Comparison of ENCODE assay signal across 21 cellular contexts in the genomic region with DNA sequence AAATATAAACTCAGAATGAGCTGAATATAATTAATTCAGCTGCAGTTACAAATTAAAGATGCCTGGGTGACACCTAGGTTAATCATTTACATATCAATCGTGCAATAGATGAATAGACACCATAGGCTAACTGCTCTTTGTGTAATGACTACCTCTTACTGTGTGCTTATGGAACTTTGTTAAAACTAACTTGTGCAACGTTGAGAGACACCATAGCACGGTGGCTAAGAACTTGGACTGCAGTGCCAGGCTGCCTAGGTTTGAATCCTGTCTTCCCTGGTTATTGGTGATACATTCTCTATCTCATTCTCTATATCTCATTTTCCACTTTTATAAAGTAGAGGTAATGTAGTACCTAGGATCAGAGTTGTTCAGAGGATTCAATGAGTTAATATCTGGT.
"Had no signal": no experiment of that assay in that cellular context is flagged by ENCODE, and none has a peak within 500 bp of the region (broad histone marks: within the 10 kb centered on the region; RNA-seq: fewer than 3 reads in every experiment).

No MANE protein-coding gene starts in this region.

- ATAC-seq: activated T-cell treated with anti-CD3 and anti-CD28 coated beads, Interleukin-2, amount 50 U/mL, for 72 hours; esophagus mucosa; gastrocnemius medialis; heart left ventricle; lower lobe of right lung; natural killer cell treated with Interleukin-12 subunit alpha and Interleukin-12 subunit beta and Interleukin-15 and Interleukin-18, amount 100 ng/mL, for 72 hours; stimulated activated naive CD8-positive, alpha-beta T cell treated with anti-CD3 and anti-CD28 coated beads, Interleukin-15, Interleukin-2, amounts not matched to agents 100 U/mL and 50 U/mL, for 24 hours had no signal

- H3K27me3 ChIP-seq: ascending aorta, breast epithelium, gastrocnemius medialis, heart left ventricle, transverse colon, uterus had no signal

- H3K36me3 ChIP-seq: ascending aorta, breast epithelium, heart left ventricle, lower lobe of right lung, transverse colon, uterus, WERI-Rb-1 had no signal

- DNase-seq: activated CD4-positive, alpha-beta T cell treated with anti-CD3 and anti-CD28 coated beads, Interleukin-2, amount 50 U/mL, for 4 hours; activated effector memory CD4-positive, alpha-beta T cell treated with anti-CD3 and anti-CD28 coated beads, Interleukin-2, amount 50 U/mL, for 16 hours; activated naive CD4-positive, alpha-beta T cell treated with anti-CD3 and anti-CD28 coated beads, Interleukin-2, amount 50 U/mL, for 16 hours; activated T-cell treated with anti-CD3 and anti-CD28 coated beads, Interleukin-2, amount 50 U/mL, for 72 hours; cerebellar nuclear complex; cortex of kidney; gastrocnemius medialis; heart left ventricle; lower lobe of right lung; stimulated activated CD4-positive, alpha-beta T cell treated with anti-CD3 and anti-CD28 coated beads, Interleukin-12 subunit alpha, Interleukin-12 subunit beta, amount 100 ng/mL, for 4 hours; stimulated activated CD4-positive, alpha-beta T cell treated with anti-CD3 and anti-CD28 coated beads, Interleukin-2, amount 100 ng/mL, for 24 hours; stimulated activated naive CD8-positive, alpha-beta T cell treated with anti-CD3 and anti-CD28 coated beads, Interleukin-15, Interleukin-2, amounts not matched to agents 100 U/mL and 50 U/mL, for 24 hours; substantia nigra; T-helper 2 cell; transverse colon; uterus; WERI-Rb-1 had no signal

- H3K4me3 ChIP-seq: ascending aorta, breast epithelium, gastrocnemius medialis, heart left ventricle, lower lobe of right lung, transverse colon, uterus had no signal

- H3K27ac ChIP-seq: ascending aorta, breast epithelium, gastrocnemius medialis, heart left ventricle, lower lobe of right lung, transverse colon, uterus, WERI-Rb-1 had no signal

- H3K9me3 ChIP-seq: ascending aorta, breast epithelium, gastrocnemius medialis, heart left ventricle, lower lobe of right lung, transverse colon, uterus had no signal

- H3K4me1 ChIP-seq: ascending aorta, breast epithelium had no signal
